In the genomic region with DNA sequence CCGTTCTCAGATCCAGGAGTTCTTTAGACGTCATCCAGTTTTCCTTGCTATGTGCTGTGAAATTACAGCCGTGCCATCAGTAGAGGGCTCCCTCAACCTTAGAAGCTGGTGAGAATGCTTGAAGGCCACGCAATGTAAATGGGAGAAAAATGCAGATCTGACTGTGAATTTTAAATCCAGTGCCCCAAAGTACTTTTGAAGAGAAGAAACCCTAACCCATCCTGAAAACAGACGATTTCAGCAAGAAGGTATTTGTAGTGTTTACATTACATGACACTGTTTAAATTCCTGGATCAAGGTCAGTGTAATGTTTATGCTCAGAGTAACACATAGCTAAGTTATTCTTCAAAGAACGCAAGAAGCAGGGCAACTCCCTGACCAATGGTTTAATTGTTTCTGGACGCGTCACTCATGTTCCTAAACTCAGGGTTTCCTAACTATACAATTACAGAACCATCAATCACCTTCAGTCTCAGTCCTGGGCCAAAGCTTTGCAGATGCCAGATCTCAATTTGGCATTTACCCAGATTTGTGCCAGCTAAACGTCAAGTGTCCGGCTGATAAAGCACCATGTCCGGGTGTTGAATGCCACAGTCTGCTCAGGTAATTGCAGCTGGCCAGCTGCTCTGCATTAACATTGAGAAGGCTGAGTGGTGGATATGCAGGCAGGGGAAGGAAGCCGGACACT, we compare ENCODE assay signal across 9 cellular contexts. TPM values are rescaled to one million over a fixed set of nuclear protein-coding genes. Genes with fewer than 3 reads are reported as not detected.
DNase-seq lines count a peak whose midpoint lies in the region; FAIRE-seq and TF ChIP-seq lines count a peak whose summit lies in the region.
"Had no signal": no experiment of that assay in that cellular context is flagged by ENCODE, and none has a peak within 500 bp of the region (broad histone marks: within the 10 kb centered on the region; RNA-seq: fewer than 3 reads in every experiment).

No MANE protein-coding gene starts in this region.

- TF ChIP-seq CTCF in RWPE1 (conservative IDR thresholded peaks at IDR 0.05; ENCODE audit: low read depth): no peak

- CTCF ChIA-PET in HEK293T (lab: Yijun Ruan, JAX): interaction anchor here (0.6 to 1.4 kb wide), 5 partner anchors 45 to 472 kb away, joined by 3 to 5 read pairs (median 4); no protein-coding TSS in a partner anchor
- CTCF ChIA-PET in RWPE1 (lab: Yijun Ruan, JAX): interaction anchor here (0.6 to 1.4 kb wide), 5 partner anchors 9 to 178 kb away, joined by 3 to 5 read pairs (median 4); no protein-coding TSS in a partner anchor

- no peak overlapping the region for H3K27ac ChIP-seq in RWPE1

- DNase-seq in HEK293T (ENCODE audit: extremely low spot score) (peak; percentile 41), RWPE1 (ENCODE audit: low spot score) (peak; percentile 54), frontal cortex (ENCODE audit: low spot score in 2 of 2) (peak; percentile 37 to 65), retina (peak; percentile 19), NCI-H524 treated with DMSO at 0.1 percent for 48 hours (lab: John Stamatoyannopoulos, UW) (no peak), NCI-H146 treated with DMSO at 0.1 percent for 48 hours (lab: John Stamatoyannopoulos, UW; ENCODE audit: unreplicated experiment) (no peak), HK-2 (ENCODE audit: unreplicated experiment) (no peak)
- DNase-seq in activated CD8-positive, alpha-beta memory T cell treated with anti-CD3 and anti-CD28 coated beads, Interleukin-2, amount 50 U/mL, for 4 hours: no peak

- POLR2A ChIA-PET in HEK293T (lab: Yijun Ruan, JAX): no interaction called here
- POLR2A ChIA-PET in RWPE1 (lab: Yijun Ruan, JAX; ENCODE audit: low non-redundant PET): no interaction called here

- FAIRE-seq in frontal cortex (lab: Jason Lieb, UNC): peak; percentile 77

TF ChIP-seq in HEK293T, 16 proteins besides CTCF, POLR2A, EP300 and RAD21:
- no peak for TF ChIP-seq PKNOX1 (IDR thresholded peaks at IDR 0.05)
- TF ChIP-seq CTBP1 (IDR thresholded peaks at IDR 0.05; ENCODE audit: borderline replicate concordance): no peak
- no peak for TF ChIP-seq NFRKB (IDR thresholded peaks at IDR 0.05)
- TF ChIP-seq ARNT (IDR thresholded peaks at IDR 0.05): no peak
- TF ChIP-seq BHLHE40 (IDR thresholded peaks at IDR 0.05; ENCODE audit: borderline replicate concordance): no peak
- TF ChIP-seq TARDBP (IDR thresholded peaks at IDR 0.05): no peak
- no peak for TF ChIP-seq SUZ12 (IDR thresholded peaks at IDR 0.05)
- TF ChIP-seq SP1 (IDR thresholded peaks at IDR 0.05): no peak
- TF ChIP-seq FOXA1 (IDR thresholded peaks at IDR 0.05): no peak
- no peak for TF ChIP-seq FOXM1 (IDR thresholded peaks at IDR 0.05; ENCODE audit: borderline replicate concordance)
- TF ChIP-seq ELF4 (IDR thresholded peaks at IDR 0.05): no peak
- no peak for TF ChIP-seq L3MBTL2 (conservative IDR thresholded peaks at IDR 0.05)
- TF ChIP-seq LEF1 (IDR thresholded peaks at IDR 0.05; ENCODE audit: borderline replicate concordance): no peak
- TF ChIP-seq FOXK2 (IDR thresholded peaks at IDR 0.05): no peak
- TF ChIP-seq HDGF (IDR thresholded peaks at IDR 0.05; ENCODE audit: borderline replicate concordance): no peak
- TF ChIP-seq ZNF384 (IDR thresholded peaks at IDR 0.05): no peak

RNA-seq across cellular contexts. Expression of gene ADAMTS8, which starts 38.2 kb away (rescaled TPM):
- total RNA-seq in frontal cortex: 2.4 TPM
- total RNA-seq: pulmonary artery endothelial cell had no signal

RNA-seq across cellular contexts. Expression of gene ADAMTS15, which starts 58.2 kb away (rescaled TPM):
- total RNA-seq in frontal cortex: 2.4 TPM

Comparison
In these comparisons a context has a peak if more than half of its experiments do, and no peak if none do; other contexts are left out.
1. DNase-seq: peak in HEK293T (single experiment), RWPE1 (single experiment), frontal cortex (2 of 2) and retina (single experiment); none in NCI-H524 treated with DMSO at 0.1 percent for 48 hours (single experiment), NCI-H146 treated with DMSO at 0.1 percent for 48 hours (single experiment), activated CD8-positive, alpha-beta memory T cell treated with anti-CD3 and anti-CD28 coated beads, Interleukin-2, amount 50 U/mL, for 4 hours (single experiment) and HK-2 (single experiment).